Comparison of ENCODE assay signal across 1 cellular context in the genomic region with DNA sequence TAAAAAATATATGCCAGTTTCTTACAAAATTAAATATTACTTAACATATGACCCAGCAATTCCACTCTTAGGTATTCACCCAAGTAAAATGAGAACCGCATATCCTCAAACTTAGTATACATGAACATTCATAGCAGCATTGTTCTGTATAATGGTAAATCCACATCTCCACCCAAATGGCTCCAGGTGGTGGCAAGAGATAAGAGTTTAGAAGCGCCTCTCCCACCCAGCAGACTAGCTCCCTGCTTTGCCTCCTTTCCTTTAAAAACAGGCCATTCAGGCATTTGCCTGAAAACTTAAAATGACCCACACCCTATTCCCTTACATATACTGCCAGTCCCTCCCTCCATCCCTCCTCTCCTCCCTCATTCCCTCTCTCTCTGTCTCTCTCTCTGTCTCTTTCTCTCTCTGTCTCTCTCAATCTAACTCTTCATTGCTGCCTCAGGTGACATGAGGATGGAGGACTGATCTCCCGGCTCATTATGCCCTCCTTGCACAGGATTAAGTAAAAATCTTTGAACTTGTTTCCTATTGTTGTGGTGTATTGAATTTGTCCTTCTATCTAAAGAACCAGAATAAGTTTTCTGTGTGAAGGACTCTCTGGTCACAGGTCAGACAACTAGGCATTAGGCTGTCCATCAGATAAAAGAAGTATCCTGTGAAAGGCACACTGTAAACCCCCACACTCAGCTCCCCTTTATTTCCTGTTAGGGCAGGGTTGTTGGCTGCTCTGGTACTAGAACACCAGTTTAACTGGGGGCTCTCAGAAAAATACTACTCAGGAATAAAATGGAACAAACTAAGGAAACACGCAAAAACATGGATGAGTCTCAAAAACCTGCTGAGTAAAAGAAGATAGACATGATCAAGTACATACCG.
TF ChIP-seq lines count a peak whose summit lies in the region.

No MANE protein-coding gene starts in this region.

TF ChIP-seq in K562, 482 proteins besides CTCF, POLR2A, EP300 and RAD21 (continued from another document and continues in another):
- TF ChIP-seq ZNF740 (CRISPR knock-in tag; IDR thresholded peaks at IDR 0.05) (no peak), ZNF740 (tag; IDR thresholded peaks at IDR 0.05) (no peak), ZNF766 (CRISPR knock-in tag; conservative IDR thresholded peaks at IDR 0.05) (no peak), SRSF9 (IDR thresholded peaks at IDR 0.05; ENCODE audit: borderline replicate concordance, low read depth, low read length) (no peak), ZNF121 (CRISPR knock-in tag; conservative IDR thresholded peaks at IDR 0.05) (no peak), ZNF174 (CRISPR knock-in tag; IDR thresholded peaks at IDR 0.05) (no peak), YY1 (IDR thresholded peaks at IDR 0.05; ENCODE audit: borderline replicate concordance in 1 of 3, control insufficient read depth in 1 of 3, extremely low read depth in 1 of 3, insufficient read depth in 3 of 3, insufficient read length in 1 of 3, insufficient replicate concordance in 2 of 3, low read depth in 1 of 3, low read length in 2 of 3) (no peak), WHSC1 (IDR thresholded peaks at IDR 0.05; ENCODE audit: low read length) (no peak), STAG1 (CRISPR knock-in tag; IDR thresholded peaks at IDR 0.05; ENCODE audit: borderline replicate concordance) (no peak), HMG20A (CRISPR knock-in tag; conservative IDR thresholded peaks at IDR 0.05) (no peak), ZFP36 (IDR thresholded peaks at IDR 0.05; ENCODE audit: low read depth, low read length, partially characterized antibody) (no peak), CHD2 (IDR thresholded peaks at IDR 0.05; ENCODE audit: low read depth, low read length) (no peak; the same call in 1 of the 2 replicates), NR2C1 (IDR thresholded peaks at IDR 0.05) (no peak), NR2C1 (tag; IDR thresholded peaks at IDR 0.05) (no peak; the same call in 1 of the 2 replicates), MAFK (IDR thresholded peaks at IDR 0.05; ENCODE audit: low read length) (peak; percentile 33; the same call in 1 of the 2 replicates), FOXM1 (IDR thresholded peaks at IDR 0.05; ENCODE audit: low read depth) (peak; percentile 75; the same call in 1 of the 2 replicates), FOXM1 (CRISPR knock-in tag; IDR thresholded peaks at IDR 0.05; ENCODE audit: low read depth) (no peak), RFX1 (IDR thresholded peaks at IDR 0.05) (no peak), RBFOX2 (IDR thresholded peaks at IDR 0.05; ENCODE audit: low read depth, low read length) (no peak), NFXL1 (CRISPR knock-in tag; IDR thresholded peaks at IDR 0.05) (no peak), SMARCE1 (IDR thresholded peaks at IDR 0.05) (peak; percentile 96), ZNF184 (CRISPR knock-in tag; IDR thresholded peaks at IDR 0.05) (no peak), ESRRB (CRISPR knock-in tag; IDR thresholded peaks at IDR 0.05; ENCODE audit: borderline replicate concordance) (no peak), HNRNPLL (IDR thresholded peaks at IDR 0.05; ENCODE audit: low read depth, low read length, poor library complexity, severe bottlenecking) (no peak), NEUROD1 (IDR thresholded peaks at IDR 0.05; ENCODE audit: borderline replicate concordance, low read depth, low read length, partially characterized antibody) (peak; percentile 81), MXI1 (IDR thresholded peaks at IDR 0.05; ENCODE audit: low read depth, low read length) (no peak), ZFX (CRISPR knock-in tag; IDR thresholded peaks at IDR 0.05) (no peak), SMARCA5 (IDR thresholded peaks at IDR 0.05) (peak; percentile 87), SP1 (CRISPR knock-in tag; IDR thresholded peaks at IDR 0.05) (0 out of 2 replicates have a peak, but pooled peaks have one; percentile 21), ZNF778 (CRISPR knock-in tag; IDR thresholded peaks at IDR 0.05) (no peak), ZNF165 (CRISPR knock-in tag; IDR thresholded peaks at IDR 0.05; ENCODE audit: borderline replicate concordance) (no peak), ZBTB8A (IDR thresholded peaks at IDR 0.05; ENCODE audit: partially characterized antibody) (no peak), SOX6 (IDR thresholded peaks at IDR 0.05) (peak; percentile 99), CTBP1 (IDR thresholded peaks at IDR 0.05; ENCODE audit: borderline replicate concordance) (peak; percentile 78; the same call in 1 of the 2 replicates), FOXP1 (CRISPR knock-in tag; IDR thresholded peaks at IDR 0.05) (no peak), CXXC5 (CRISPR knock-in tag; IDR thresholded peaks at IDR 0.05) (0 out of 2 replicates have a peak, but pooled peaks have one; percentile 17), SMAD2 (IDR thresholded peaks at IDR 0.05; ENCODE audit: low read depth, low read length) (no peak), THAP12 (CRISPR knock-in tag; IDR thresholded peaks at IDR 0.05) (no peak), ZKSCAN1 (IDR thresholded peaks at IDR 0.05; ENCODE audit: low read depth, low read length) (no peak), CBFA2T3 (IDR thresholded peaks at IDR 0.05) (peak; percentile 94), ASH1L (IDR thresholded peaks at IDR 0.05; ENCODE audit: borderline replicate concordance, low read depth, partially characterized antibody) (no peak), C11orf30 (IDR thresholded peaks at IDR 0.05; ENCODE audit: low read depth) (peak; percentile 31; the same call in 1 of the 2 replicates), RBM34 (IDR thresholded peaks at IDR 0.05; ENCODE audit: borderline replicate concordance, insufficient read depth, low read length) (no peak), PHF21A (IDR thresholded peaks at IDR 0.05; ENCODE audit: borderline replicate concordance, low read depth) (no peak; the same call in 1 of the 2 replicates), GATA2 (CRISPR knock-in tag; IDR thresholded peaks at IDR 0.05) (peak; percentile 74), STAT5A (IDR thresholded peaks at IDR 0.05; ENCODE audit: borderline replicate concordance, low read length) (peak; percentile 86), MCM7 (IDR thresholded peaks at IDR 0.05) (no peak), BACH1 (tag; IDR thresholded peaks at IDR 0.05) (no peak), TAL1 (IDR thresholded peaks at IDR 0.05) (peak; percentile 95), ZSCAN32 (CRISPR knock-in tag; IDR thresholded peaks at IDR 0.05) (no peak), ZNF668 (CRISPR knock-in tag; IDR thresholded peaks at IDR 0.05) (no peak), MAFF (IDR thresholded peaks at IDR 0.05; ENCODE audit: low read length) (peak; percentile 18; the same call in 1 of the 2 replicates), ETV1 (tag; conservative IDR thresholded peaks at IDR 0.05; ENCODE audit: low read depth) (0 out of 2 replicates have a peak, but pooled peaks have one; percentile 7)
- TF ChIP-seq, protein P1, sequence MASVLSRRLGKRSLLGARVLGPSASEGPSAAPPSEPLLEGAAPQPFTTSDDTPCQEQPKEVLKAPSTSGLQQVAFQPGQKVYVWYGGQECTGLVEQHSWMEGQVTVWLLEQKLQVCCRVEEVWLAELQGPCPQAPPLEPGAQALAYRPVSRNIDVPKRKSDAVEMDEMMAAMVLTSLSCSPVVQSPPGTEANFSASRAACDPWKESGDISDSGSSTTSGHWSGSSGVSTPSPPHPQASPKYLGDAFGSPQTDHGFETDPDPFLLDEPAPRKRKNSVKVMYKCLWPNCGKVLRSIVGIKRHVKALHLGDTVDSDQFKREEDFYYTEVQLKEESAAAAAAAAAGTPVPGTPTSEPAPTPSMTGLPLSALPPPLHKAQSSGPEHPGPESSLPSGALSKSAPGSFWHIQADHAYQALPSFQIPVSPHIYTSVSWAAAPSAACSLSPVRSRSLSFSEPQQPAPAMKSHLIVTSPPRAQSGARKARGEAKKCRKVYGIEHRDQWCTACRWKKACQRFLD (CRISPR knock-in tag; IDR thresholded peaks at IDR 0.05), result 0 out of 2 replicates have a peak, but pooled peaks have one; percentile 7
- TF ChIP-seq, protein P2, sequence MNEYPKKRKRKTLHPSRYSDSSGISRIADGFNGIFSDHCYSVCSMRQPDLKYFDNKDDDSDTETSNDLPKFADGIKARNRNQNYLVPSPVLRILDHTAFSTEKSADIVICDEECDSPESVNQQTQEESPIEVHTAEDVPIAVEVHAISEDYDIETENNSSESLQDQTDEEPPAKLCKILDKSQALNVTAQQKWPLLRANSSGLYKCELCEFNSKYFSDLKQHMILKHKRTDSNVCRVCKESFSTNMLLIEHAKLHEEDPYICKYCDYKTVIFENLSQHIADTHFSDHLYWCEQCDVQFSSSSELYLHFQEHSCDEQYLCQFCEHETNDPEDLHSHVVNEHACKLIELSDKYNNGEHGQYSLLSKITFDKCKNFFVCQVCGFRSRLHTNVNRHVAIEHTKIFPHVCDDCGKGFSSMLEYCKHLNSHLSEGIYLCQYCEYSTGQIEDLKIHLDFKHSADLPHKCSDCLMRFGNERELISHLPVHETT (CRISPR knock-in tag; conservative IDR thresholded peaks at IDR 0.05 in 1 of 2, IDR thresholded peaks at IDR 0.05 in 1 of 2), result no peak
- TF ChIP-seq, protein P3, sequence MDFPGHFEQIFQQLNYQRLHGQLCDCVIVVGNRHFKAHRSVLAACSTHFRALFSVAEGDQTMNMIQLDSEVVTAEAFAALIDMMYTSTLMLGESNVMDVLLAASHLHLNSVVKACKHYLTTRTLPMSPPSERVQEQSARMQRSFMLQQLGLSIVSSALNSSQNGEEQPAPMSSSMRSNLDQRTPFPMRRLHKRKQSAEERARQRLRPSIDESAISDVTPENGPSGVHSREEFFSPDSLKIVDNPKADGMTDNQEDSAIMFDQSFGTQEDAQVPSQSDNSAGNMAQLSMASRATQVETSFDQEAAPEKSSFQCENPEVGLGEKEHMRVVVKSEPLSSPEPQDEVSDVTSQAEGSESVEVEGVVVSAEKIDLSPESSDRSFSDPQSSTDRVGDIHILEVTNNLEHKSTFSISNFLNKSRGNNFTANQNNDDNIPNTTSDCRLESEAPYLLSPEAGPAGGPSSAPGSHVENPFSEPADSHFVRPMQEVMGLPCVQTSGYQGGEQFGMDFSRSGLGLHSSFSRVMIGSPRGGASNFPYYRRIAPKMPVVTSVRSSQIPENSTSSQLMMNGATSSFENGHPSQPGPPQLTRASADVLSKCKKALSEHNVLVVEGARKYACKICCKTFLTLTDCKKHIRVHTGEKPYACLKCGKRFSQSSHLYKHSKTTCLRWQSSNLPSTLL (IDR thresholded peaks at IDR 0.05), result no peak
- TF ChIP-seq, protein P4, sequence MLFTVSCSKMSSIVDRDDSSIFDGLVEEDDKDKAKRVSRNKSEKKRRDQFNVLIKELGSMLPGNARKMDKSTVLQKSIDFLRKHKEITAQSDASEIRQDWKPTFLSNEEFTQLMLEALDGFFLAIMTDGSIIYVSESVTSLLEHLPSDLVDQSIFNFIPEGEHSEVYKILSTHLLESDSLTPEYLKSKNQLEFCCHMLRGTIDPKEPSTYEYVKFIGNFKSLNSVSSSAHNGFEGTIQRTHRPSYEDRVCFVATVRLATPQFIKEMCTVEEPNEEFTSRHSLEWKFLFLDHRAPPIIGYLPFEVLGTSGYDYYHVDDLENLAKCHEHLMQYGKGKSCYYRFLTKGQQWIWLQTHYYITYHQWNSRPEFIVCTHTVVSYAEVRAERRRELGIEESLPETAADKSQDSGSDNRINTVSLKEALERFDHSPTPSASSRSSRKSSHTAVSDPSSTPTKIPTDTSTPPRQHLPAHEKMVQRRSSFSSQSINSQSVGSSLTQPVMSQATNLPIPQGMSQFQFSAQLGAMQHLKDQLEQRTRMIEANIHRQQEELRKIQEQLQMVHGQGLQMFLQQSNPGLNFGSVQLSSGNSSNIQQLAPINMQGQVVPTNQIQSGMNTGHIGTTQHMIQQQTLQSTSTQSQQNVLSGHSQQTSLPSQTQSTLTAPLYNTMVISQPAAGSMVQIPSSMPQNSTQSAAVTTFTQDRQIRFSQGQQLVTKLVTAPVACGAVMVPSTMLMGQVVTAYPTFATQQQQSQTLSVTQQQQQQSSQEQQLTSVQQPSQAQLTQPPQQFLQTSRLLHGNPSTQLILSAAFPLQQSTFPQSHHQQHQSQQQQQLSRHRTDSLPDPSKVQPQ (CRISPR knock-in tag; IDR thresholded peaks at IDR 0.05; ENCODE audit: borderline replicate concordance), result no peak
- TF ChIP-seq, protein P5, sequence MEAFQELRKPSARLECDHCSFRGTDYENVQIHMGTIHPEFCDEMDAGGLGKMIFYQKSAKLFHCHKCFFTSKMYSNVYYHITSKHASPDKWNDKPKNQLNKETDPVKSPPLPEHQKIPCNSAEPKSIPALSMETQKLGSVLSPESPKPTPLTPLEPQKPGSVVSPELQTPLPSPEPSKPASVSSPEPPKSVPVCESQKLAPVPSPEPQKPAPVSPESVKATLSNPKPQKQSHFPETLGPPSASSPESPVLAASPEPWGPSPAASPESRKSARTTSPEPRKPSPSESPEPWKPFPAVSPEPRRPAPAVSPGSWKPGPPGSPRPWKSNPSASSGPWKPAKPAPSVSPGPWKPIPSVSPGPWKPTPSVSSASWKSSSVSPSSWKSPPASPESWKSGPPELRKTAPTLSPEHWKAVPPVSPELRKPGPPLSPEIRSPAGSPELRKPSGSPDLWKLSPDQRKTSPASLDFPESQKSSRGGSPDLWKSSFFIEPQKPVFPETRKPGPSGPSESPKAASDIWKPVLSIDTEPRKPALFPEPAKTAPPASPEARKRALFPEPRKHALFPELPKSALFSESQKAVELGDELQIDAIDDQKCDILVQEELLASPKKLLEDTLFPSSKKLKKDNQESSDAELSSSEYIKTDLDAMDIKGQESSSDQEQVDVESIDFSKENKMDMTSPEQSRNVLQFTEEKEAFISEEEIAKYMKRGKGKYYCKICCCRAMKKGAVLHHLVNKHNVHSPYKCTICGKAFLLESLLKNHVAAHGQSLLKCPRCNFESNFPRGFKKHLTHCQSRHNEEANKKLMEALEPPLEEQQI (IDR thresholded peaks at IDR 0.05), result no peak; the same call in 1 of the 2 replicates
